In the genomic region with DNA sequence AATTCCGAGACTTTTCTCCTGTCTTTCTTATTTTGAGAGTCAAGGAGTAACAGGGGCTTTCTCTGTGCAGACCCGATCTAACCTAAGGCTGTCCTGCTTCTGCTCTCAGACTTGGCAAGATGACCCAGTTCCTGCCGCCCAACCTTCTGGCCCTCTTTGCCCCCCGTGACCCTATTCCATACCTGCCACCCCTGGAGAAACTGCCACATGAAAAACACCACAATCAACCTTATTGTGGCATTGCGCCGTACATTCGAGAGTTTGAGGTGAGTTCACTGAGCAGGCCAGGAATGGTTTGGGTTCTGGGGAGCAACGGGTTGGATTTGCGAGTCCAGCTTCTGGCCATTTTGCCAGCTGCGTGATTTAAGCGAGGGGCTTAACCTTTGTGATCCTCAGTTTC, we compare ENCODE assay signal across 9 cellular contexts. TPM values are rescaled to one million over a fixed set of nuclear protein-coding genes. Genes with fewer than 3 reads are reported as not detected.
DNase-seq lines count a peak whose midpoint lies in the region; ATAC-seq and TF ChIP-seq lines count a peak whose summit lies in the region.
"Had no signal": no experiment of that assay in that cellular context is flagged by ENCODE, and none has a peak within 500 bp of the region (broad histone marks: within the 10 kb centered on the region; RNA-seq: fewer than 3 reads in every experiment).

No MANE protein-coding gene starts in this region.

- TF ChIP-seq CTCF in liver (IDR thresholded peaks at IDR 0.05; ENCODE audit: low read depth, low read length, missing input control) (no peak), thoracic aorta (IDR thresholded peaks at IDR 0.05) (no peak)

- peak overlapping the region; percentile 98 for H3K4me3 Mint-ChIP-seq in activated CD4-positive, alpha-beta T cell treated with anti-CD3 and anti-CD28 coated beads, Interleukin-2, amount 10 ng/mL, durations not matched to agents 24 days and 14 days

- H3K27me3 ChIP-seq in adipocyte (replicated peaks; ENCODE audit: control insufficient read depth, insufficient read depth, low read length) (no peaks in the 10 kb centered on the region), liver (ENCODE audit: control insufficient read depth in 4 of 4, insufficient read depth in 4 of 4, low read length in 3 of 4) (no peaks in the 10 kb centered on the region), thoracic aorta (replicated peaks; ENCODE audit: insufficient read depth) (no peaks in the 10 kb centered on the region)

- H3K4me1 Mint-ChIP-seq in activated CD4-positive, alpha-beta T cell treated with anti-CD3 and anti-CD28 coated beads, Interleukin-2, amount 10 ng/mL, durations not matched to agents 24 days and 14 days, result peaks cover 30% of the 10 kb centered on the region

- H3K27ac ChIP-seq in liver (ENCODE audit: low read depth in 1 of 2, low read length in 2 of 2), result no peak overlapping the region
- no peak overlapping the region for H3K27ac ChIP-seq in thoracic aorta

- H3K9ac ChIP-seq in adipocyte (ENCODE audit: low read length) (peak overlapping the region; percentile 97), liver (ENCODE audit: low read depth in 1 of 2, low read length in 2 of 2) (peak overlapping the region; percentile 75 to 79)

- H3K4me3 ChIP-seq in adipocyte (ENCODE audit: low read length), result peak overlapping the region; percentile 98
- peak overlapping the region; percentile 85 to 97 (median 89) for H3K4me3 ChIP-seq in liver (ENCODE audit: low read depth in 1 of 3, low read length in 3 of 3)
- peak overlapping the region; percentile 88 for H3K4me3 ChIP-seq in thoracic aorta

- H3K36me3 ChIP-seq in adipocyte (ENCODE audit: control insufficient read depth, insufficient read depth, low read length, severe bottlenecking), result peaks cover 31% of the 10 kb centered on the region
- peaks cover 9 to 26% (median 19%) of the 10 kb centered on the region in 4 donors for H3K36me3 ChIP-seq in liver (ENCODE audit: control insufficient read depth in 4 of 4, insufficient read depth in 3 of 4, low read depth in 1 of 4, low read length in 3 of 4)
- H3K36me3 ChIP-seq in thoracic aorta, result peaks cover 23% of the 10 kb centered on the region

- TF ChIP-seq RAD21 in liver (IDR thresholded peaks at IDR 0.05), result no peak

- 50% methylated on average over 11 of the region's 11 CpGs for WGBS in liver

- H3K9me3 ChIP-seq in adipocyte (ENCODE audit: control insufficient read depth, low read length) (no peaks in the 10 kb centered on the region), liver (ENCODE audit: control insufficient read depth in 4 of 4, low read length in 3 of 4) (no peaks in the 10 kb centered on the region), thoracic aorta (no peaks in the 10 kb centered on the region)

- peaks cover 39% of the 10 kb centered on the region for H3K36me3 Mint-ChIP-seq in activated CD4-positive, alpha-beta T cell treated with anti-CD3 and anti-CD28 coated beads, Interleukin-2, amount 10 ng/mL, durations not matched to agents 24 days and 14 days (ENCODE audit: low read depth)

- peak overlapping the region; percentile 86 for H3K27ac Mint-ChIP-seq in activated CD4-positive, alpha-beta T cell treated with anti-CD3 and anti-CD28 coated beads, Interleukin-2, amount 10 ng/mL, durations not matched to agents 24 days and 14 days

- no peak for ATAC-seq in thoracic aorta (ENCODE audit: insufficient number of reproducible peaks, low FRiP score, low read depth)

- no peak for DNase-seq in activated CD4-positive, alpha-beta T cell treated with anti-CD3 and anti-CD28 coated beads, Interleukin-2, amount 10 ng/mL, durations not matched to agents 24 days and 14 days
- DNase-seq in activated CD4-positive, alpha-beta T cell treated with anti-CD3 and anti-CD28 coated beads for 4 hours, result no peak
- no peak for DNase-seq in adipocyte (ENCODE audit: low read depth)
- no peak for DNase-seq in thoracic aorta (ENCODE audit: low spot score)
- DNase-seq in hippocampal formation (lab: John Stamatoyannopoulos, UW), result no peak
- DNase-seq in stimulated activated CD4-positive, alpha-beta T cell treated with anti-CD3 and anti-CD28 coated beads, Interleukin-1b, Interleukin-23, amount 100 ng/mL, for 48 hours, result no peak
- no peak for DNase-seq in head of caudate nucleus
- DNase-seq: COR-L47 had no signal

- peaks cover 4% of the 10 kb centered on the region for H3K9me3 Mint-ChIP-seq in activated CD4-positive, alpha-beta T cell treated with anti-CD3 and anti-CD28 coated beads, Interleukin-2, amount 10 ng/mL, durations not matched to agents 24 days and 14 days

- H3K4me1 ChIP-seq in adipocyte (ENCODE audit: control insufficient read depth, insufficient read depth, low read length) (peaks cover 17% of the 10 kb centered on the region), liver (ENCODE audit: control insufficient read depth in 4 of 4, insufficient read depth in 4 of 4, low read length in 3 of 4) (peaks cover 11 to 26% (median 19%) of the 10 kb centered on the region in 4 donors), thoracic aorta (ENCODE audit: control insufficient read depth in 1 of 2, low read depth in 2 of 2) (peaks cover 18 to 25% of the 10 kb centered on the region in 2 donors)

- intact Hi-C loops in activated CD4-positive, alpha-beta T cell treated with anti-CD3 and anti-CD28 coated beads, Interleukin-2, amount 10 ng/mL, durations not matched to agents 24 days and 14 days (cut with micrococcal nuclease), result no loop called here
- intact Hi-C loops in head of caudate nucleus (cut with DNase I), result no loop called here

- peaks cover 4% of the 10 kb centered on the region for H3K27me3 Mint-ChIP-seq in activated CD4-positive, alpha-beta T cell treated with anti-CD3 and anti-CD28 coated beads, Interleukin-2, amount 10 ng/mL, durations not matched to agents 24 days and 14 days

TF ChIP-seq in liver, 16 proteins besides CTCF, POLR2A, EP300 and RAD21 (continues in another document):
- TF ChIP-seq JUND (IDR thresholded peaks at IDR 0.05) (no peak), SP1 (IDR thresholded peaks at IDR 0.05) (no peak), EGR1 (IDR thresholded peaks at IDR 0.05; ENCODE audit: low read depth in 2 of 2) (no peak), GABPA (IDR thresholded peaks at IDR 0.05 in 1 of 2, conservative IDR thresholded peaks at IDR 0.05 in 1 of 2) (no peak), NR2F2 (IDR thresholded peaks at IDR 0.05) (no peak), HNF4A (conservative IDR thresholded peaks at IDR 0.05) (no peak), YY1 (IDR thresholded peaks at IDR 0.05) (no peak), TAF1 (conservative IDR thresholded peaks at IDR 0.05) (no peak), FOXA2 (IDR thresholded peaks at IDR 0.05) (no peak), HNF4G (IDR thresholded peaks at IDR 0.05) (no peak), RXRA (IDR thresholded peaks at IDR 0.05) (no peak), FOXA1 (IDR thresholded peaks at IDR 0.05) (no peak)
- TF ChIP-seq, protein P1, sequence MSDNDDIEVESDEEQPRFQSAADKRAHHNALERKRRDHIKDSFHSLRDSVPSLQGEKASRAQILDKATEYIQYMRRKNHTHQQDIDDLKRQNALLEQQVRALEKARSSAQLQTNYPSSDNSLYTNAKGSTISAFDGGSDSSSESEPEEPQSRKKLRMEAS (IDR thresholded peaks at IDR 0.05), result no peak
- TF ChIP-seq, protein P2, sequence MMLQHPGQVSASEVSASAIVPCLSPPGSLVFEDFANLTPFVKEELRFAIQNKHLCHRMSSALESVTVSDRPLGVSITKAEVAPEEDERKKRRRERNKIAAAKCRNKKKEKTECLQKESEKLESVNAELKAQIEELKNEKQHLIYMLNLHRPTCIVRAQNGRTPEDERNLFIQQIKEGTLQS (IDR thresholded peaks at IDR 0.05), result no peak

RNA-seq across cellular contexts. Expression of a gene that starts 1.0 kb away (rescaled TPM):
- total RNA-seq in activated CD4-positive, alpha-beta T cell treated with anti-CD3 and anti-CD28 coated beads, Interleukin-2, amount 10 ng/mL, durations not matched to agents 24 days and 14 days, result 270 and 281 TPM in 2 replicates
- total RNA-seq in liver (100 to 1,000 TPM; 118 to 166 TPM), thoracic aorta (100 to 1,000 TPM; 339 to 438 TPM)
- polyA plus RNA-seq in liver, result 10 to 100 TPM; 34.2 to 71.6 TPM

RNA-seq across cellular contexts. Expression of a gene that starts 13.8 kb away (rescaled TPM):
- not detected in 2 replicates for total RNA-seq in activated CD4-positive, alpha-beta T cell treated with anti-CD3 and anti-CD28 coated beads, Interleukin-2, amount 10 ng/mL, durations not matched to agents 24 days and 14 days
- not detected for total RNA-seq in liver
- polyA plus RNA-seq in liver, result not detected
- not detected for total RNA-seq in thoracic aorta

RNA-seq across cellular contexts. Expression of a gene that starts 21.7 kb away (rescaled TPM):
- total RNA-seq in activated CD4-positive, alpha-beta T cell treated with anti-CD3 and anti-CD28 coated beads, Interleukin-2, amount 10 ng/mL, durations not matched to agents 24 days and 14 days, result not detected in 2 replicates
- total RNA-seq in liver (not detected), thoracic aorta (not detected)
- not detected for polyA plus RNA-seq in liver

RNA-seq across cellular contexts. Expression of a gene that starts 27.9 kb away (rescaled TPM):
- total RNA-seq in activated CD4-positive, alpha-beta T cell treated with anti-CD3 and anti-CD28 coated beads, Interleukin-2, amount 10 ng/mL, durations not matched to agents 24 days and 14 days, result 5.4 and 6.0 TPM in 2 replicates
- 1 to 10 TPM; 2.2 to 3.8 TPM for total RNA-seq in liver
- polyA plus RNA-seq in liver, result 1 to 10 TPM; 2.7 to 3.0 TPM
- 10 to 100 TPM in 1 of 2 donors, not detected in 1; 19.8 TPM for total RNA-seq in thoracic aorta

RNA-seq across cellular contexts. Expression of a gene that starts 28.7 kb away (rescaled TPM):
- not detected in 2 replicates for total RNA-seq in activated CD4-positive, alpha-beta T cell treated with anti-CD3 and anti-CD28 coated beads, Interleukin-2, amount 10 ng/mL, durations not matched to agents 24 days and 14 days
- total RNA-seq in liver, result not detected
- polyA plus RNA-seq in liver, result not detected
- not detected for total RNA-seq in thoracic aorta
